ENCODE assay signal across 1 cellular context in the genomic region with DNA sequence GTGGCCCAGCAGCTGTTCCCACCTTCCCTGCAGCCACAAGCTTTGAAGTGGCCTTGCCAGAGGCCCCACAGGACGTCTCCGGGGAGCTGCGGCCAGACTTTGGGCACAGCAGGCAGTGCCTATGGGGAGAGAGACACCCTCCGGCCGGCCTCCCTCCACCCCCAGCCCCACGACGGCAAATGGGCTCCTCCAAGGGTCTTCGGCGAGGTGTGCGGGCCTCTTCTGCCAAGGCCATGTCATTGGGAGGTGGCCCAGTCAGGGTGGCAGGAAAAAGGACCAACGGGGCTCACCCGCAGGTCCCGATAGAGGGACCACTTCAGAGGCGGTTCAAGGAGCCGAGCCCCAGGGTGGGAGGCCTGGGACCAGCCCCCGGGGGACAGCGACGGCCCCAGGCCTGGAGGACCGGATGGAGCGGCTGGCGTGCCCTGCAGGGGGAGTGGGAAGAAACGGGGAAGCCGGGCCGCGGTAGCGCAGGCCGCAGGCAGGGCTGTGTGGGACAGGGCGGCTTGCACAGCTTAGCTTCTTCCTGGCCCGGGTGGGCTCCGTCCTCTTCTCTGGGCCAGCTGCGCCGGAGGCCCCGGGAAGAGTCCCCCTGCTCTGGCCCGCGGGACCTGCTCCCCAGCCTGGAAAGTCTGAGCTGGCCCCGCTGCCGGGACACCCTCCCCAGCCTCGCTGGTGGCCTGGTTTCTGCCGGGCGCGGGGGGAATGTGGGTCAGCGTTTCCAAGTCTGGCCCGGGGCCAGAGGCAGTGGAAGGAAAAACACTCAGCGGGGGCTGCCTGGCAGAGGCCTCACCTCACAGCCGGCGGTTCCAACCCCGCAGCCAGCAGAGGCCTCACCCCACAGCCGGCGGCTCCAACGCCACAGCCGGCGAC.
A peak's percentile ranks its signal among the peaks of the same experiment; 100 is the strongest.
TF ChIP-seq lines count a peak whose summit lies in the region.

No MANE protein-coding gene starts in this region.

TF ChIP-seq in SK-N-SH, 30 proteins besides CTCF, POLR2A, EP300 and RAD21 (continued from another document):
- TF ChIP-seq, protein P1, sequence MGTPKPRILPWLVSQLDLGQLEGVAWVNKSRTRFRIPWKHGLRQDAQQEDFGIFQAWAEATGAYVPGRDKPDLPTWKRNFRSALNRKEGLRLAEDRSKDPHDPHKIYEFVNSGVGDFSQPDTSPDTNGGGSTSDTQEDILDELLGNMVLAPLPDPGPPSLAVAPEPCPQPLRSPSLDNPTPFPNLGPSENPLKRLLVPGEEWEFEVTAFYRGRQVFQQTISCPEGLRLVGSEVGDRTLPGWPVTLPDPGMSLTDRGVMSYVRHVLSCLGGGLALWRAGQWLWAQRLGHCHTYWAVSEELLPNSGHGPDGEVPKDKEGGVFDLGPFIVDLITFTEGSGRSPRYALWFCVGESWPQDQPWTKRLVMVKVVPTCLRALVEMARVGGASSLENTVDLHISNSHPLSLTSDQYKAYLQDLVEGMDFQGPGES (IDR thresholded peaks at IDR 0.05; ENCODE audit: low read depth, low read length): no peak
- TF ChIP-seq MXI1 (IDR thresholded peaks at IDR 0.05; ENCODE audit: low read depth, low read length): no peak
- no peak for TF ChIP-seq JUND (IDR thresholded peaks at IDR 0.05)
- no peak for TF ChIP-seq FOSL2 (IDR thresholded peaks at IDR 0.05; ENCODE audit: borderline replicate concordance, low read depth)
- no peak for TF ChIP-seq YY1 (IDR thresholded peaks at IDR 0.05; ENCODE audit: low read depth)
- TF ChIP-seq, protein P2, sequence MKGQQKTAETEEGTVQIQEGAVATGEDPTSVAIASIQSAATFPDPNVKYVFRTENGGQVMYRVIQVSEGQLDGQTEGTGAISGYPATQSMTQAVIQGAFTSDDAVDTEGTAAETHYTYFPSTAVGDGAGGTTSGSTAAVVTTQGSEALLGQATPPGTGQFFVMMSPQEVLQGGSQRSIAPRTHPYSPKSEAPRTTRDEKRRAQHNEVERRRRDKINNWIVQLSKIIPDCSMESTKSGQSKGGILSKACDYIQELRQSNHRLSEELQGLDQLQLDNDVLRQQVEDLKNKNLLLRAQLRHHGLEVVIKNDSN (IDR thresholded peaks at IDR 0.05; ENCODE audit: borderline replicate concordance, low read depth): no peak
- peak; percentile 87 for TF ChIP-seq NFIC (IDR thresholded peaks at IDR 0.05; ENCODE audit: borderline replicate concordance)
- peak; percentile 31; the same call in 1 of the 2 replicates for TF ChIP-seq TCF12 (IDR thresholded peaks at IDR 0.05)
- TF ChIP-seq MEF2A (IDR thresholded peaks at IDR 0.05; ENCODE audit: borderline replicate concordance, low read depth): no peak
- no peak for TF ChIP-seq EZH2phosphoT487 (IDR thresholded peaks at IDR 0.05; ENCODE audit: borderline replicate concordance, low read depth)
- no peak for TF ChIP-seq RFX5 (IDR thresholded peaks at IDR 0.05; ENCODE audit: low read length)
- no peak for TF ChIP-seq ELF1 (IDR thresholded peaks at IDR 0.05)
- no peak for TF ChIP-seq CHD2 (IDR thresholded peaks at IDR 0.05; ENCODE audit: low read length, partially characterized antibody)
- TF ChIP-seq FOXM1 (IDR thresholded peaks at IDR 0.05; ENCODE audit: low read depth): no peak
- TF ChIP-seq GABPA (IDR thresholded peaks at IDR 0.05; ENCODE audit: low read depth): no peak
TF ChIP-seq in SK-N-SH: peak in this region for 4.
